In the genomic region with DNA sequence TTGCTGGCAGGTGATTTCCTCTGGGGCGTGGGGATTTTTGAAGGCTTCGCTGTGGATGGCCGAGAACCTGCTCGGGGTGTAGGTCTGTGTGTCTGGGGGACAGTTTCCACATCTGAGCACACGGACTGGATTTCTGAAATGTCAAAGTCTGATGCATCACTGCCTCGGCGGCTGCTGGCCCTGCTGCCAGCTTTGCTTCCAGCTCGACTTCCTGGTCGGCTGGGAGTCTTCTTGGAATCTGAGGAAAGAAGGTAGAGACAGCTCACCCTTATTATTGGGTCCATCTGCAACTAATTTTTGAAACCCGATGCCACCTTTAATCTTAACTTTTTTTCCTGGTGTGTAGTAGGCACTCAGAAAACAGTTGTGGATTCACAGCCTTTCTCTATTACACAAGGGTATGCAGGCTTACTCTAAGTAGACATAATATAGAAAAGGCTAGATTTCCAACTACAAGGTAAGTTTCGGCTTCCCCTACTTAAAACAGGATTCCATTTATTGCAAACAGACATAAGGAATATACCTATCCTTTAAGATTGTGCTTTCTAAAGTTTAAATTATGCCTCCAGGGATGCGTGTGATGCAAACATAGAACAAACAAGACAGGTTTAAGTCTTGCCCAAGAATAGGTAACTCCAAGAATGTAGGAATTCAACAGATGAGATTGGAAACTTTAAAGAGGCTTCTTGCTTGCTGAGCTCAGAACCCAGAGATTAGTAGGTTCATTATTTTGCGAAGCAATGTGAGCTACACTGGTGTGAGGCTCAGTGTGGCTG, we compare ENCODE assay signal across 23 cellular contexts.
"Had no signal": no experiment of that assay in that cellular context is flagged by ENCODE, and none has a peak within 500 bp of the region (broad histone marks: within the 10 kb centered on the region; RNA-seq: fewer than 3 reads in every experiment).

No MANE protein-coding gene starts in this region.

- H3K27ac ChIP-seq: epithelial cell of prostate, esophagus muscularis mucosa, foreskin keratinocyte, left ventricle myocardium inferior, lower lobe of right lung, neutrophil, psoas muscle, right lobe of liver, spleen, testis, transverse colon had no signal

- H3K27me3 ChIP-seq: dorsolateral prefrontal cortex, esophagus muscularis mucosa, foreskin keratinocyte, neutrophil, right lobe of liver, spleen, testis, transverse colon had no signal

- H3K4me1 ChIP-seq: foreskin keratinocyte, lower lobe of right lung, psoas muscle, spleen, testis, transverse colon had no signal

- H3K4me3 ChIP-seq: dorsolateral prefrontal cortex, esophagus muscularis mucosa, left ventricle myocardium inferior, lower lobe of right lung, psoas muscle, right lobe of liver, spleen, testis, transverse colon had no signal

- DNase-seq: cortex of kidney; dorsolateral prefrontal cortex; effector CD8-positive, alpha-beta T cell; foreskin keratinocyte; immature natural killer cell; left ventricle myocardium inferior; lower lobe of right lung; naive B cell; psoas muscle; retina; right lobe of liver; spleen; stimulated activated CD4-positive, alpha-beta T cell treated with anti-CD3 and anti-CD28 coated beads, Interleukin-15, amount 100 ng/mL, for 24 hours; stimulated activated CD4-positive, alpha-beta T cell treated with anti-CD3 and anti-CD28 coated beads, Interleukin-1b, Interleukin-23, amount 100 ng/mL, for 48 hours; stimulated activated CD4-positive, alpha-beta T cell treated with anti-CD3 and anti-CD28 coated beads, Interleukin-4, amount 100 ng/mL, for 4 hours; stimulated activated naive B cell treated with anti-CD40 and anti-IgM and Interleukin-4, amounts not matched to agents 10 μg/mL and 1 μg/mL and 100 μg/mL, for 72 hours; stimulated activated naive CD8-positive, alpha-beta T cell treated with anti-CD3 and anti-CD28 coated beads, Interleukin-15, amount 100 ng/mL, for 72 hours; testis; transverse colon had no signal

- H3K36me3 Mint-ChIP-seq: memory B cell; naive B cell; stimulated activated naive B cell treated with anti-CD40 and anti-IgM and Interleukin-4, amounts not matched to agents 10 μg/mL and 1 μg/mL and 100 μg/mL, for 72 hours had no signal

- H3K9me3 Mint-ChIP-seq: memory B cell; naive B cell; stimulated activated naive B cell treated with anti-CD40 and anti-IgM and Interleukin-4, amounts not matched to agents 10 μg/mL and 1 μg/mL and 100 μg/mL, for 72 hours; stimulated activated naive CD8-positive, alpha-beta T cell treated with anti-CD3 and anti-CD28 coated beads, Interleukin-15, amount 100 ng/mL, for 72 hours had no signal

- H3K27me3 Mint-ChIP-seq: memory B cell; naive B cell; stimulated activated naive B cell treated with anti-CD40 and anti-IgM and Interleukin-4, amounts not matched to agents 10 μg/mL and 1 μg/mL and 100 μg/mL, for 72 hours; stimulated activated naive CD8-positive, alpha-beta T cell treated with anti-CD3 and anti-CD28 coated beads, Interleukin-15, amount 100 ng/mL, for 72 hours had no signal

- ATAC-seq: foreskin keratinocyte; lower lobe of right lung; psoas muscle; stimulated activated naive B cell treated with anti-CD40 and anti-IgM and Interleukin-4, amounts not matched to agents 10 μg/mL and 1 μg/mL and 100 μg/mL, for 72 hours; stimulated activated naive CD8-positive, alpha-beta T cell treated with anti-CD3 and anti-CD28 coated beads, Interleukin-15, amount 100 ng/mL, for 72 hours had no signal

- H3K9me3 ChIP-seq: esophagus muscularis mucosa, left ventricle myocardium inferior, lower lobe of right lung, neutrophil, psoas muscle, right lobe of liver, spleen, testis, transverse colon had no signal

- H3K36me3 ChIP-seq: neutrophil had no signal

- H3K4me1 Mint-ChIP-seq: memory B cell; naive B cell; stimulated activated naive B cell treated with anti-CD40 and anti-IgM and Interleukin-4, amounts not matched to agents 10 μg/mL and 1 μg/mL and 100 μg/mL, for 72 hours; stimulated activated naive CD8-positive, alpha-beta T cell treated with anti-CD3 and anti-CD28 coated beads, Interleukin-15, amount 100 ng/mL, for 72 hours had no signal

- H3K4me3 Mint-ChIP-seq: immature natural killer cell; memory B cell; stimulated activated naive B cell treated with anti-CD40 and anti-IgM and Interleukin-4, amounts not matched to agents 10 μg/mL and 1 μg/mL and 100 μg/mL, for 72 hours; stimulated activated naive CD8-positive, alpha-beta T cell treated with anti-CD3 and anti-CD28 coated beads, Interleukin-15, amount 100 ng/mL, for 72 hours had no signal

- H3K27ac Mint-ChIP-seq: immature natural killer cell; memory B cell; naive B cell; stimulated activated naive B cell treated with anti-CD40 and anti-IgM and Interleukin-4, amounts not matched to agents 10 μg/mL and 1 μg/mL and 100 μg/mL, for 72 hours; stimulated activated naive CD8-positive, alpha-beta T cell treated with anti-CD3 and anti-CD28 coated beads, Interleukin-15, amount 100 ng/mL, for 72 hours had no signal
